Comparison of ENCODE assay signal across 20 cellular contexts in the genomic region with DNA sequence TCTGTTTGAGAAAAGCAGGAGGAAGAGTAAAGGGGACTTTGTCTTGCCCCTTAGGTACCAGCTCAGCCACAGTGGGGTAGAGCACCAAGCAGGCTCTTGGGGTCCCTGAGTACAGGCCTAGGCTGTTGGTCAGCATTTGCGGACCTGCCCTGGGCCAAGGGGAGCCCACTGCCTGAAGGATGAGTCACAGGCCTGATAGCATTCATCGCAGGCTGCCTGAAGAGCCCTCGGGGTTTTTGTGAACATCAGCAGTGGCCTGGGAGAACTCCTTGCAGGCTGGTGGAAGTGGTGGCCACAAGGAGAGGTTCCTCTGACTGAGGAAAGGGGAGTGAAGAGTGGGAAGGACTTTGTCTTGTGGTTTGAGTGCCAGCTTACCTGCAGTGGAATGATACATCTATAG.
"Had no signal": no experiment of that assay in that cellular context is flagged by ENCODE, and none has a peak within 500 bp of the region (broad histone marks: within the 10 kb centered on the region; RNA-seq: fewer than 3 reads in every experiment).

No MANE protein-coding gene starts in this region.

- H3K9me3 ChIP-seq: gastroesophageal sphincter, tibial nerve, vagina had no signal

- H3K27me3 ChIP-seq: cardiac muscle cell, gastroesophageal sphincter, heart right ventricle, tibial nerve, vagina had no signal

- H3K4me3 Mint-ChIP-seq: activated T-helper 17 cell treated with anti-CD3 and anti-CD28 coated beads, Interleukin-2, amount 50 U/mL, for 72 hours; naive thymus-derived CD8-positive, alpha-beta T cell; T-helper 2 cell treated with Interferon-gamma antibody and Interleukin-4, amounts not matched to agents 5 μg/mL and 100 μg/mL, for 36 hours had no signal

- ATAC-seq: activated CD4-positive, CD25-positive, alpha-beta regulatory T cell treated with anti-CD3 and anti-CD28 coated beads, Interleukin-2, amount 50 U/mL, for 24 hours; activated T-helper 17 cell treated with anti-CD3 and anti-CD28 coated beads, Interleukin-2, amount 50 U/mL, for 72 hours; gastroesophageal sphincter; heart right ventricle; left lobe of liver; naive thymus-derived CD8-positive, alpha-beta T cell had no signal

- H3K36me3 ChIP-seq: cardiac muscle cell, gastroesophageal sphincter, heart right ventricle, tibial nerve, vagina had no signal

- H3K4me1 Mint-ChIP-seq: activated T-helper 17 cell treated with anti-CD3 and anti-CD28 coated beads, Interleukin-2, amount 50 U/mL, for 72 hours had no signal

- H3K4me1 ChIP-seq: gastroesophageal sphincter, vagina had no signal

- H3K9me3 Mint-ChIP-seq: activated T-helper 17 cell treated with anti-CD3 and anti-CD28 coated beads, Interleukin-2, amount 50 U/mL, for 72 hours had no signal

- DNase-seq: activated naive CD4-positive, alpha-beta T cell treated with Interleukin-2 at 50 U/mL for 16 hours; activated T-cell treated with anti-CD3 and anti-CD28 coated beads for 4 hours; heart right ventricle; mammary epithelial cell; naive thymus-derived CD8-positive, alpha-beta T cell; nucleus accumbens; posterior cingulate gyrus; retina; stimulated activated CD4-positive, alpha-beta T cell treated with anti-CD3 and anti-CD28 coated beads, Interleukin-4, amount 100 ng/mL, for 24 hours; stimulated activated naive CD4-positive, alpha-beta T cell treated with Interleukin-2 at 50 U/mL for 16 hours; substantia nigra had no signal

- H3K4me3 ChIP-seq: cardiac muscle cell, gastroesophageal sphincter, heart right ventricle, skin epidermis, tibial nerve, vagina had no signal

- H3K27ac Mint-ChIP-seq: activated T-helper 17 cell treated with anti-CD3 and anti-CD28 coated beads, Interleukin-2, amount 50 U/mL, for 72 hours; T-helper 2 cell treated with Interferon-gamma antibody and Interleukin-4, amounts not matched to agents 5 μg/mL and 100 μg/mL, for 36 hours had no signal

- H3K27ac ChIP-seq: cardiac muscle cell, gastroesophageal sphincter, heart right ventricle, skin epidermis, tibial nerve, vagina had no signal
